ENCODE assay signal across 8 cellular contexts in the genomic region with DNA sequence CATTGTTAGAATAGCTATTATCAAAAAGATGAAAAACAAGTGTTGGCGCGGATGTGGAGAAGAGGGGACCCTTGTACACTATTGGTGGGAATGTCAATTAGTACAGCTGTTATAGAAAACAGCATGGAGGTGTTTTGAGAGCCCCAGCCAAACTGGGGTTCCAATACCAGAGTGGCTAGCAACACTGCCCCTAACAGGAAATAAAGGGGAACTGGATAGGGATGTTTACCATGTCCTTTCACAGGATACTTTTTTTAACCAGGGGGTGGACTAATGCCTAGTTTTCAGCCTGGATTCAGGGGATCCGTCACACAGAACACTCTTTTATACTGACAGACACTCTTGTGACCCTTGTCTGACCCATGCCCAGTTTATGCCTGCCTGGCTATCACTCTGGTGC. TPM values are rescaled to one million over a fixed set of nuclear protein-coding genes. Genes with fewer than 3 reads are reported as not detected.
DNase-seq lines count a peak whose midpoint lies in the region; ATAC-seq and TF ChIP-seq lines count a peak whose summit lies in the region.
"Had no signal": no experiment of that assay in that cellular context is flagged by ENCODE, and none has a peak within 500 bp of the region (broad histone marks: within the 10 kb centered on the region; RNA-seq: fewer than 3 reads in every experiment).

No MANE protein-coding gene starts in this region.

- H3K4me3 Mint-ChIP-seq in activated T-helper 17 cell treated with anti-CD3 and anti-CD28 coated beads, Interleukin-2, amount 50 U/mL, for 72 hours, result peak overlapping the region; percentile 10

- no peaks in the 10 kb centered on the region for H3K36me3 ChIP-seq in DND-41 (ENCODE audit: insufficient read depth, low read length)

- no peak for DNase-seq in DND-41
- no peak for DNase-seq in activated effector memory CD4-positive, alpha-beta T cell treated with Interleukin-2 at 50 U/mL for 16 hours
- DNase-seq in activated naive CD4-positive, alpha-beta T cell treated with anti-CD3 and anti-CD28 coated beads, Interleukin-2, amount 50 U/mL, for 16 hours, result no peak
- DNase-seq: central memory CD4-positive, alpha-beta T cell; NCI-H510A treated with DMSO at 0.1 percent for 48 hours; testis had no signal

- no peaks in the 10 kb centered on the region for H3K36me3 Mint-ChIP-seq in activated T-helper 17 cell treated with anti-CD3 and anti-CD28 coated beads, Interleukin-2, amount 50 U/mL, for 72 hours (ENCODE audit: low read depth)

- no peaks in the 10 kb centered on the region for H3K27me3 Mint-ChIP-seq in activated T-helper 17 cell treated with anti-CD3 and anti-CD28 coated beads, Interleukin-2, amount 50 U/mL, for 72 hours

- TF ChIP-seq CTCF in DND-41 (IDR thresholded peaks at IDR 0.05; ENCODE audit: borderline replicate concordance, extremely low read depth, low read length, poor library complexity, severe bottlenecking), result peak; percentile 39

- H3K9ac ChIP-seq in DND-41 (ENCODE audit: low read depth, low read length), result no peak overlapping the region

- H3K4me2 ChIP-seq in DND-41 (ENCODE audit: insufficient read depth, low read length), result no peak overlapping the region

- H3K4me3 ChIP-seq in DND-41 (ENCODE audit: low read depth in 1 of 2, low read length in 2 of 2), result no peak overlapping the region
- H3K4me3 ChIP-seq: testis had no signal

- no peaks in the 10 kb centered on the region for H3K27me3 ChIP-seq in DND-41 (ENCODE audit: insufficient read depth, low read length, poor library complexity)
- H3K27me3 ChIP-seq: testis had no signal

- H2AFZ ChIP-seq in DND-41 (ENCODE audit: low read depth, low read length), result no peak overlapping the region

- H3K9me3 ChIP-seq in DND-41 (ENCODE audit: insufficient read depth, low read length, severe bottlenecking), result no peaks in the 10 kb centered on the region
- H3K9me3 ChIP-seq: testis had no signal

- H3K27ac ChIP-seq in DND-41 (ENCODE audit: low read length), result no peak overlapping the region
- H3K27ac ChIP-seq: testis had no signal

- no peaks in the 10 kb centered on the region for H4K20me1 ChIP-seq in DND-41 (ENCODE audit: insufficient read depth, low read length)

- peaks cover 22% of the 10 kb centered on the region for H3K4me1 ChIP-seq in DND-41 (ENCODE audit: insufficient read depth, low read length)
- H3K4me1 ChIP-seq: testis had no signal

- H3K9me3 Mint-ChIP-seq in activated T-helper 17 cell treated with anti-CD3 and anti-CD28 coated beads, Interleukin-2, amount 50 U/mL, for 72 hours, result peaks cover 17% of the 10 kb centered on the region

- no peaks in the 10 kb centered on the region for H3K79me2 ChIP-seq in DND-41 (ENCODE audit: insufficient read depth, low read length)

- peaks cover 47% of the 10 kb centered on the region for H3K4me1 Mint-ChIP-seq in activated T-helper 17 cell treated with anti-CD3 and anti-CD28 coated beads, Interleukin-2, amount 50 U/mL, for 72 hours

- peak; percentile 44; the same call in 2 of the 3 replicates for ATAC-seq in DND-41 (ENCODE audit: insufficient read depth, low read depth)
- ATAC-seq in activated T-helper 17 cell treated with anti-CD3 and anti-CD28 coated beads, Interleukin-2, amount 50 U/mL, for 72 hours (replicated peaks), result peak; percentile 23

- peak overlapping the region; percentile 51 for H3K27ac Mint-ChIP-seq in activated T-helper 17 cell treated with anti-CD3 and anti-CD28 coated beads, Interleukin-2, amount 50 U/mL, for 72 hours

RNA-seq across cellular contexts. Expression of gene GSTK1, which starts 6.9 kb away (rescaled TPM):
- 100 to 1,000 TPM; 214 to 269 TPM for total RNA-seq in activated T-helper 17 cell treated with anti-CD3 and anti-CD28 coated beads, Interleukin-2, amount 50 U/mL, for 72 hours

RNA-seq across cellular contexts. Expression of gene TMEM139, which starts 28.4 kb away (rescaled TPM):
- 1 to 10 TPM in 1 of 2 donors, under 1 TPM in 1; 0.86 to 1.9 TPM for total RNA-seq in activated T-helper 17 cell treated with anti-CD3 and anti-CD28 coated beads, Interleukin-2, amount 50 U/mL, for 72 hours

RNA-seq across cellular contexts. Expression of gene CASP2, which starts 31.8 kb away (rescaled TPM):
- total RNA-seq in activated T-helper 17 cell treated with anti-CD3 and anti-CD28 coated beads, Interleukin-2, amount 50 U/mL, for 72 hours, result 100 to 1,000 TPM; 110 to 119 TPM

RNA-seq across cellular contexts. Expression of gene TAS2R40, which starts 34.5 kb away (rescaled TPM):
- not detected for total RNA-seq in activated T-helper 17 cell treated with anti-CD3 and anti-CD28 coated beads, Interleukin-2, amount 50 U/mL, for 72 hours
- total RNA-seq: renal cortical epithelial cell, testis had no signal

RNA-seq across cellular contexts. Expression of gene CLCN1, which starts 59.6 kb away (rescaled TPM):
- total RNA-seq in activated T-helper 17 cell treated with anti-CD3 and anti-CD28 coated beads, Interleukin-2, amount 50 U/mL, for 72 hours, result under 1 TPM in 1 of 2 donors, not detected in 1; 0.11 TPM
- total RNA-seq: renal cortical epithelial cell had no signal
